ENCODE assay signal across 12 cellular contexts in genomic region chr7:130144632-130145171, GRCh38.
DNase-seq lines count a peak whose midpoint lies in the region; ATAC-seq, FAIRE-seq and TF ChIP-seq lines count a peak whose summit lies in the region.
"Had no signal": no experiment of that assay in that cellular context is flagged by ENCODE, and none has a peak within 500 bp of the region (broad histone marks: within the 10 kb centered on the region; RNA-seq: fewer than 3 reads in every experiment).

No MANE protein-coding gene starts in this region.

- ATAC-seq in body of pancreas (peak; percentile 74), lower lobe of right lung (peak; percentile 51), HG02840 (IDR thresholded peaks at IDR 0.05; ENCODE audit: low FRiP score, unreplicated experiment) (no peak)

- H3K4me3 ChIP-seq in A673 (ENCODE audit: low read depth, low read length, poor library complexity, severe bottlenecking), result no peak overlapping the region
- H3K4me3 ChIP-seq in body of pancreas, result no peak overlapping the region
- no peak overlapping the region for H3K4me3 ChIP-seq in lower lobe of right lung
- H3K4me3 ChIP-seq: ovary had no signal

- H3K27ac Mint-ChIP-seq in HFFc6 (no peak overlapping the region), immature natural killer cell (no peak overlapping the region)

- H3K9me3 ChIP-seq in A673 (ENCODE audit: low read depth, low read length, poor library complexity, severe bottlenecking) (no peaks in the 10 kb centered on the region), body of pancreas (no peaks in the 10 kb centered on the region), lower lobe of right lung (no peaks in the 10 kb centered on the region)
- H3K9me3 ChIP-seq: ovary had no signal

- TF ChIP-seq POLR2A in body of pancreas (IDR thresholded peaks at IDR 0.05), result no peak

- TF ChIP-seq CTCF in A673 (conservative IDR thresholded peaks at IDR 0.05; ENCODE audit: low read depth, low read length) (no peak), HFFc6 (IDR thresholded peaks at IDR 0.05) (no peak), body of pancreas (IDR thresholded peaks at IDR 0.05) (no peak), lower lobe of right lung (IDR thresholded peaks at IDR 0.05) (no peak)

- no TSS peak for BruUV-seq in A673 (replicated peaks; lab: Mats Ljungman, UMichigan)

- H3K4me1 ChIP-seq in A673 (ENCODE audit: insufficient read depth, low read length, poor library complexity, severe bottlenecking) (no peaks in the 10 kb centered on the region), body of pancreas (peaks cover 53% of the 10 kb centered on the region), lower lobe of right lung (peaks cover 32% of the 10 kb centered on the region)

- H3K27ac ChIP-seq in A673 (ENCODE audit: low read depth, low read length, poor library complexity, severe bottlenecking), result no peak overlapping the region
- peak overlapping the region; percentile 51 to 83 (median 62) for H3K27ac ChIP-seq in body of pancreas
- peak overlapping the region; percentile 28 for H3K27ac ChIP-seq in lower lobe of right lung
- H3K27ac ChIP-seq: ovary had no signal

- no peak for FAIRE-seq in GM19239 (lab: Jason Lieb, UNC)

- CTCF ChIA-PET in A673 (lab: Charles Lee), result no interaction called here

- peak; percentile 42 for DNase-seq in A673 (ENCODE audit: low spot score)
- DNase-seq in HFFc6, result peak; percentile 43
- peak in 3 of 4 donors; percentile 41 to 56 (median 53) for DNase-seq in body of pancreas
- no peak for DNase-seq in lower lobe of right lung
- no peak for DNase-seq in immature natural killer cell
- DNase-seq in SIG-M5 treated with dmso at 0.1 percent for 504 hours (lab: John Stamatoyannopoulos, UW; ENCODE audit: unreplicated experiment), result no peak
- no peak for DNase-seq in GM19239 (ENCODE audit: insufficient read length, low spot score)
- DNase-seq: activated CD8-positive, alpha-beta memory T cell treated with anti-CD3 and anti-CD28 coated beads, Interleukin-2, amount 50 U/mL, for 48 hours; CD4-positive, alpha-beta memory T cell; NCI-H187 treated with DMSO at 0.1 percent for 48 hours; ovary had no signal

- H3K36me3 ChIP-seq in A673 (ENCODE audit: insufficient read depth, low read length, poor library complexity, severe bottlenecking), result no peaks in the 10 kb centered on the region
- no peaks in the 10 kb centered on the region for H3K36me3 ChIP-seq in body of pancreas (replicated peaks in 1 of 2; ENCODE audit: insufficient read depth in 1 of 2, low read depth in 2 of 2)
- no peaks in the 10 kb centered on the region for H3K36me3 ChIP-seq in lower lobe of right lung
- H3K36me3 ChIP-seq: ovary had no signal

- H3K27me3 ChIP-seq in A673 (replicated peaks; ENCODE audit: insufficient read depth, low read depth, low read length, poor library complexity) (no peaks in the 10 kb centered on the region), body of pancreas (no peaks in the 10 kb centered on the region), lower lobe of right lung (ENCODE audit: low read depth) (no peaks in the 10 kb centered on the region)
- H3K27me3 ChIP-seq: ovary had no signal

- 56 to 66% methylated on average over 9 of the region's 9 CpGs for WGBS in body of pancreas, 2 donors

- intact Hi-C loops in A673 (cut with micrococcal nuclease; ENCODE audit: unreplicated experiment) (no loop called here), body of pancreas (cut with DNase I) (no loop called here), lower lobe of right lung (cut with DNase I) (no loop called here)

- H3K36me3 Mint-ChIP-seq in HFFc6 (ENCODE audit: low read depth), result no peaks in the 10 kb centered on the region
- H3K36me3 Mint-ChIP-seq in immature natural killer cell, result peaks cover 5 to 6% (median 6%) of the 10 kb centered on the region in 3 donors
- H3K36me3 Mint-ChIP-seq: CD4-positive, alpha-beta memory T cell had no signal

- H3K27me3 Mint-ChIP-seq in HFFc6 (ENCODE audit: insufficient read depth), result peaks cover 3% of the 10 kb centered on the region; the same call in 1 of the 2 replicates
- H3K27me3 Mint-ChIP-seq in immature natural killer cell (ENCODE audit: low read depth in 3 of 3), result peaks cover 5 to 20% (median 7%) of the 10 kb centered on the region in 3 donors
- H3K27me3 Mint-ChIP-seq: CD4-positive, alpha-beta memory T cell had no signal

- POLR2A ChIA-PET in A673 (lab: Charles Lee; ENCODE audit: low non-redundant PET), result no interaction called here

- H3K4me1 Mint-ChIP-seq in HFFc6 (ENCODE audit: low read depth) (peaks cover 16% of the 10 kb centered on the region), immature natural killer cell (peaks cover 26 to 35% of the 10 kb centered on the region in 2 donors)

- H3K9me3 Mint-ChIP-seq in HFFc6, result no peaks in the 10 kb centered on the region
- H3K9me3 Mint-ChIP-seq in immature natural killer cell, result no peaks in the 10 kb centered on the region
- H3K9me3 Mint-ChIP-seq: CD4-positive, alpha-beta memory T cell had no signal

- H3K4me3 Mint-ChIP-seq in HFFc6 (no peak overlapping the region; the same call in 1 of the 2 replicates), immature natural killer cell (no peak overlapping the region)

Comparison
In these comparisons a context has a peak if more than half of its experiments do, and no peak if none do; other contexts are left out.
1. DNase-seq: peak in A673 (single experiment), HFFc6 (single experiment) and body of pancreas (3 of 4); none in lower lobe of right lung (single experiment), immature natural killer cell (0 of 3), SIG-M5 treated with dmso at 0.1 percent for 504 hours (single experiment) and GM19239 (single experiment).